In genomic region chr16:30900588-30900987, GRCh38 we compare ENCODE assay signal across 20 cellular contexts. TPM values are rescaled to one million over a fixed set of nuclear protein-coding genes. Genes with fewer than 3 reads are reported as not detected.
A peak's percentile ranks its signal among the peaks of the same experiment; 100 is the strongest.
DNase-seq lines count a peak whose midpoint lies in the region; ATAC-seq and TF ChIP-seq lines count a peak whose summit lies in the region.
"Had no signal": no experiment of that assay in that cellular context is flagged by ENCODE, and none has a peak within 500 bp of the region (broad histone marks: within the 10 kb centered on the region; RNA-seq: fewer than 3 reads in every experiment).

No MANE protein-coding gene starts in this region.

- no peak overlapping the region for H3K4me3 ChIP-seq in HCT116 (replicated peaks in 1 of 2; ENCODE audit: low read depth in 1 of 2, low read length in 2 of 2)
- H3K4me3 ChIP-seq in mucosa of descending colon = no peak overlapping the region
- H3K4me3 ChIP-seq: GM12878, GM23338, HAP-1, K562, MG63, Peyer's patch had no signal

- RAD21 ChIA-PET in HCT116 (lab: Charles Lee; ENCODE audit: low non-redundant PET in 1 of 2, low total read pairs in 2 of 2, uncharacterized antibody in 2 of 2, unreplicated experiment in 2 of 2) = interaction anchor here in 1 of 2 experiments (2.1 kb wide), 1 partner anchor 56 kb away, joined by 5 read pairs; no protein-coding TSS in a partner anchor

- CTCF ChIA-PET in HCT116 (lab: Charles Lee) = interaction anchor here (2.5 kb wide), 1 partner anchor 56 kb away, joined by 13 read pairs; no protein-coding TSS in a partner anchor

- H3K9me2 ChIP-seq in HCT116 (ENCODE audit: insufficient read depth) = no peaks in the 10 kb centered on the region

- no peak overlapping the region for H3K27ac ChIP-seq in HCT116 (ENCODE audit: low read depth, low read length)
- H3K27ac ChIP-seq: Peyer's patch had no signal

- no TSS peak for BruUV-seq in HCT116 (replicated peaks; lab: Mats Ljungman, UMichigan)

- peaks cover 3% of the 10 kb centered on the region in 2 donors for H3K9me3 Mint-ChIP-seq in activated T-cell treated with anti-CD3 and anti-CD28 coated beads, Interleukin-2, amount 50 U/mL, for 72 hours
- H3K9me3 Mint-ChIP-seq in activated T-cell treated with anti-CD3 and anti-CD28 coated beads, Interleukin-2, amount 50 U/mL, for 24 hours = peaks cover 3% of the 10 kb centered on the region
- H3K9me3 Mint-ChIP-seq in activated T-helper 2 cell treated with anti-CD3 and anti-CD28 coated beads, Interferon-gamma antibody, Interleukin-2, Interleukin-4, amounts not matched to agents 10 μg/mL and 5 μg/mL and 100 μg/mL, durations not matched to agents 14 hours and 24 hours and 36 hours = peaks cover 4% of the 10 kb centered on the region
- no peaks in the 10 kb centered on the region for H3K9me3 Mint-ChIP-seq in neural crest cell
- H3K9me3 Mint-ChIP-seq: CD4-positive, CD25-positive, alpha-beta regulatory T cell; GM23338 had no signal

- TF ChIP-seq POLR2A in HCT116 (IDR thresholded peaks at IDR 0.05; ENCODE audit: borderline replicate concordance, extremely low read depth, insufficient read depth, insufficient read length) = no peak

- H3K27ac Mint-ChIP-seq in activated T-cell treated with anti-CD3 and anti-CD28 coated beads, Interleukin-2, amount 50 U/mL, for 72 hours = peak overlapping the region; percentile 80
- H3K27ac Mint-ChIP-seq in activated T-cell treated with anti-CD3 and anti-CD28 coated beads, Interleukin-2, amount 50 U/mL, for 24 hours = no peak overlapping the region
- no peak overlapping the region for H3K27ac Mint-ChIP-seq in activated T-helper 2 cell treated with anti-CD3 and anti-CD28 coated beads, Interferon-gamma antibody, Interleukin-2, Interleukin-4, amounts not matched to agents 10 μg/mL and 5 μg/mL and 100 μg/mL, durations not matched to agents 14 hours and 24 hours and 36 hours
- H3K27ac Mint-ChIP-seq in neural crest cell (ENCODE audit: unreplicated experiment) = no peak overlapping the region
- H3K27ac Mint-ChIP-seq: GM23338 had no signal

- H3K4me3 Mint-ChIP-seq in activated T-cell treated with anti-CD3 and anti-CD28 coated beads, Interleukin-2, amount 50 U/mL, for 72 hours = no peak overlapping the region
- H3K4me3 Mint-ChIP-seq in activated T-cell treated with anti-CD3 and anti-CD28 coated beads, Interleukin-2, amount 50 U/mL, for 24 hours = no peak overlapping the region
- H3K4me3 Mint-ChIP-seq in activated T-helper 2 cell treated with anti-CD3 and anti-CD28 coated beads, Interferon-gamma antibody, Interleukin-2, Interleukin-4, amounts not matched to agents 10 μg/mL and 5 μg/mL and 100 μg/mL, durations not matched to agents 14 hours and 24 hours and 36 hours (ENCODE audit: low read depth) = peak overlapping the region; percentile 8
- peak overlapping the region; percentile 54 for H3K4me3 Mint-ChIP-seq in neural crest cell
- H3K4me3 Mint-ChIP-seq: GM23338 had no signal

- no peaks in the 10 kb centered on the region for H3K9me3 ChIP-seq in HCT116 (ENCODE audit: control insufficient read depth in 1 of 2, insufficient read depth in 1 of 2, low read depth in 1 of 2, low read length in 2 of 2)
- no peaks in the 10 kb centered on the region for H3K9me3 ChIP-seq in mucosa of descending colon
- H3K9me3 ChIP-seq: Caco-2, HAP-1, MG63, Peyer's patch had no signal

- H3K4me1 ChIP-seq in HCT116 (ENCODE audit: control insufficient read depth in 1 of 2, insufficient read depth in 2 of 2, low read length in 2 of 2) (peaks cover 21 to 53% of the 10 kb centered on the region in 2 experiments; a peak in 3 of 4 replicates), mucosa of descending colon (ENCODE audit: low read depth) (peaks cover 12% of the 10 kb centered on the region)

- no peaks in the 10 kb centered on the region for H3K27me3 ChIP-seq in HCT116 (ENCODE audit: insufficient read depth, low read length)
- H3K27me3 ChIP-seq: MG63, Peyer's patch had no signal

- H2AFZ ChIP-seq in HCT116 (ENCODE audit: low read depth, low read length, poor library complexity, severe bottlenecking) = no peak overlapping the region
- H2AFZ ChIP-seq: GM23338 had no signal

- H3K4me1 Mint-ChIP-seq in activated T-cell treated with anti-CD3 and anti-CD28 coated beads, Interleukin-2, amount 50 U/mL, for 72 hours (ENCODE audit: low read depth) = peaks cover 55% of the 10 kb centered on the region
- peaks cover 44% of the 10 kb centered on the region for H3K4me1 Mint-ChIP-seq in activated T-cell treated with anti-CD3 and anti-CD28 coated beads, Interleukin-2, amount 50 U/mL, for 24 hours (ENCODE audit: low read depth)
- H3K4me1 Mint-ChIP-seq in activated T-helper 2 cell treated with anti-CD3 and anti-CD28 coated beads, Interferon-gamma antibody, Interleukin-2, Interleukin-4, amounts not matched to agents 10 μg/mL and 5 μg/mL and 100 μg/mL, durations not matched to agents 14 hours and 24 hours and 36 hours (ENCODE audit: low read depth) = peaks cover 36% of the 10 kb centered on the region
- peaks cover 39% of the 10 kb centered on the region for H3K4me1 Mint-ChIP-seq in neural crest cell

- H3K36me3 Mint-ChIP-seq in activated T-cell treated with anti-CD3 and anti-CD28 coated beads, Interleukin-2, amount 50 U/mL, for 72 hours (ENCODE audit: insufficient read depth in 2 of 2) = peaks cover 3% of the 10 kb centered on the region in 2 donors
- no peaks in the 10 kb centered on the region for H3K36me3 Mint-ChIP-seq in activated T-cell treated with anti-CD3 and anti-CD28 coated beads, Interleukin-2, amount 50 U/mL, for 24 hours (ENCODE audit: low read depth)
- H3K36me3 Mint-ChIP-seq in activated T-helper 2 cell treated with anti-CD3 and anti-CD28 coated beads, Interferon-gamma antibody, Interleukin-2, Interleukin-4, amounts not matched to agents 10 μg/mL and 5 μg/mL and 100 μg/mL, durations not matched to agents 14 hours and 24 hours and 36 hours (ENCODE audit: low read depth) = peaks cover 7% of the 10 kb centered on the region
- no peaks in the 10 kb centered on the region for H3K36me3 Mint-ChIP-seq in neural crest cell (ENCODE audit: low read depth)
- H3K36me3 Mint-ChIP-seq: CD4-positive, CD25-positive, alpha-beta regulatory T cell had no signal

- POLR2A ChIA-PET in HCT116 (lab: Charles Lee) = no interaction called here

- intact Hi-C loops in HCT116 (cut with micrococcal nuclease) = loop anchor here (5.0 kb wide), 1 partner anchor 58 kb away; no protein-coding TSS in a partner anchor
- intact Hi-C loops in activated T-helper 2 cell treated with anti-CD3 and anti-CD28 coated beads, Interferon-gamma antibody, Interleukin-2, Interleukin-4, amounts not matched to agents 10 μg/mL and 5 μg/mL and 100 μg/mL, durations not matched to agents 14 hours and 24 hours and 36 hours (cut with micrococcal nuclease) = no loop called here
- intact Hi-C loops in mucosa of descending colon (cut with DNase I, micrococcal nuclease) = no loop called here

- no peaks in the 10 kb centered on the region for H3K36me3 ChIP-seq in HCT116 (ENCODE audit: control insufficient read depth in 1 of 2, insufficient read depth in 2 of 2, low read length in 2 of 2)
- no peaks in the 10 kb centered on the region for H3K36me3 ChIP-seq in mucosa of descending colon (ENCODE audit: low read depth)
- H3K36me3 ChIP-seq: HAP-1, MG63, Peyer's patch had no signal

- H3K9ac ChIP-seq in HCT116 (ENCODE audit: low read length) = no peak overlapping the region

- no peak for DNase-seq in activated T-cell treated with anti-CD3 and anti-CD28 coated beads, Interleukin-2, amount 50 U/mL, for 72 hours
- DNase-seq in activated T-cell treated with anti-CD3 and anti-CD28 coated beads, Interleukin-2, amount 50 U/mL, for 24 hours = no peak
- DNase-seq in HCT116 (ENCODE audit: low read depth, low spot score) (no peak), neural crest cell (ENCODE audit: low read depth, low spot score) (no peak), RKO (ENCODE audit: low spot score) (no peak), mucosa of descending colon (no peak)
- DNase-seq in activated T-helper 2 cell treated with anti-CD3 and anti-CD28 coated beads, Interferon-gamma antibody, Interleukin-2, Interleukin-4, amounts not matched to agents 10 μg/mL and 5 μg/mL and 100 μg/mL, durations not matched to agents 14 hours and 24 hours and 36 hours (ENCODE audit: low spot score) = no peak
- DNase-seq: Caco-2, DND-41, MG63, NCI-H1417, NCI-H1694 treated with DMSO at 0.1 percent for 48 hours, NCI-H2081 treated with DMSO at 0.1 percent for 48 hours, NCI-H524 treated with DMSO at 0.1 percent for 48 hours, Peyer's patch had no signal

- no peak for ATAC-seq in activated T-cell treated with anti-CD3 and anti-CD28 coated beads, Interleukin-2, amount 50 U/mL, for 72 hours (replicated peaks in 1 of 2)
- no peak for ATAC-seq in HCT116
- no peak for ATAC-seq in mucosa of descending colon
- ATAC-seq: GM12878, GM23338, K562 had no signal

- H4K20me1 ChIP-seq in HCT116 (ENCODE audit: insufficient read depth) = no peaks in the 10 kb centered on the region

- H3K79me2 ChIP-seq in HCT116 (ENCODE audit: insufficient read depth, low read length) = no peaks in the 10 kb centered on the region

- no peak for TF ChIP-seq RAD21 in HCT116 (IDR thresholded peaks at IDR 0.05; ENCODE audit: low read depth)

- TF ChIP-seq CTCF in HCT116 (IDR thresholded peaks at IDR 0.05 in 2 of 3, conservative IDR thresholded peaks at IDR 0.05 in 1 of 3; ENCODE audit: borderline replicate concordance in 1 of 3, insufficient read depth in 1 of 3, low read depth in 2 of 3, low read length in 2 of 3) = no peak
- TF ChIP-seq CTCF in neural crest cell (conservative IDR thresholded peaks at IDR 0.05) = no peak
- TF ChIP-seq CTCF in mucosa of descending colon (IDR thresholded peaks at IDR 0.05) = no peak

- no peaks in the 10 kb centered on the region for H3K27me3 Mint-ChIP-seq in activated T-cell treated with anti-CD3 and anti-CD28 coated beads, Interleukin-2, amount 50 U/mL, for 72 hours (ENCODE audit: low read depth)
- H3K27me3 Mint-ChIP-seq in activated T-cell treated with anti-CD3 and anti-CD28 coated beads, Interleukin-2, amount 50 U/mL, for 24 hours = no peaks in the 10 kb centered on the region
- no peaks in the 10 kb centered on the region for H3K27me3 Mint-ChIP-seq in activated T-helper 2 cell treated with anti-CD3 and anti-CD28 coated beads, Interferon-gamma antibody, Interleukin-2, Interleukin-4, amounts not matched to agents 10 μg/mL and 5 μg/mL and 100 μg/mL, durations not matched to agents 14 hours and 24 hours and 36 hours (ENCODE audit: low read depth)
- peaks cover 1% of the 10 kb centered on the region for H3K27me3 Mint-ChIP-seq in neural crest cell (ENCODE audit: low read depth)
- H3K27me3 Mint-ChIP-seq: CD4-positive, CD25-positive, alpha-beta regulatory T cell had no signal

- 0 out of 2 replicates have a peak overlapping the region, but pooled peaks have one; percentile 78 for H3K4me2 ChIP-seq in HCT116 (ENCODE audit: low read length)
- H3K4me2 ChIP-seq: GM23338 had no signal

RNA-seq across cellular contexts. Expression of gene CTF1, which starts 4.2 kb away (rescaled TPM):
- under 1 TPM; 0.25 to 0.72 TPM for total RNA-seq in activated T-cell treated with anti-CD3 and anti-CD28 coated beads, Interleukin-2, amount 50 U/mL, for 72 hours
- total RNA-seq in HCT116 (2021; ENCODE audit: unreplicated experiment) (1.4 TPM), neural crest cell (1.6 and 2.6 TPM in 2 replicates), mucosa of descending colon (1 to 10 TPM; 1.1 to 7.6 (median 1.5) TPM)
- 2.2 and 3.3 TPM in 2 replicates for polyA plus RNA-seq in HCT116 (2012)
- 0.21 and 0.30 TPM in 2 replicates for total RNA-seq in activated T-helper 2 cell treated with anti-CD3 and anti-CD28 coated beads, Interferon-gamma antibody, Interleukin-2, Interleukin-4, amounts not matched to agents 10 μg/mL and 5 μg/mL and 100 μg/mL, durations not matched to agents 14 hours and 24 hours and 36 hours
- polyA plus RNA-seq: CD4-positive, CD25-positive, alpha-beta regulatory T cell had no signal

RNA-seq across cellular contexts. Expression of gene BCL7C, which starts 6.7 kb away (rescaled TPM):
- total RNA-seq in activated T-cell treated with anti-CD3 and anti-CD28 coated beads, Interleukin-2, amount 50 U/mL, for 72 hours = 10 to 100 TPM; 21.7 to 23.2 TPM
- total RNA-seq in HCT116 (2021; ENCODE audit: unreplicated experiment) (44.9 TPM), neural crest cell (35.9 and 38.4 TPM in 2 replicates), mucosa of descending colon (10 to 100 TPM; 20.8 to 30.6 (median 25.3) TPM)
- 24.2 and 30.9 TPM in 2 replicates for polyA plus RNA-seq in HCT116 (2012)
- total RNA-seq in activated T-helper 2 cell treated with anti-CD3 and anti-CD28 coated beads, Interferon-gamma antibody, Interleukin-2, Interleukin-4, amounts not matched to agents 10 μg/mL and 5 μg/mL and 100 μg/mL, durations not matched to agents 14 hours and 24 hours and 36 hours = 26.8 and 27.1 TPM in 2 replicates

RNA-seq across cellular contexts. Expression of gene FBXL19, which starts 22.8 kb away (rescaled TPM):
- total RNA-seq in activated T-cell treated with anti-CD3 and anti-CD28 coated beads, Interleukin-2, amount 50 U/mL, for 72 hours = 10 to 100 TPM; 24.9 to 25.7 TPM
- total RNA-seq in HCT116 (2021; ENCODE audit: unreplicated experiment) (45.2 TPM), neural crest cell (78.1 and 84.7 TPM in 2 replicates), mucosa of descending colon (10 to 100 TPM; 17.6 to 30.3 (median 22.4) TPM)
- 25.3 and 26.6 TPM in 2 replicates for polyA plus RNA-seq in HCT116 (2012)
- 34.4 and 34.6 TPM in 2 replicates for total RNA-seq in activated T-helper 2 cell treated with anti-CD3 and anti-CD28 coated beads, Interferon-gamma antibody, Interleukin-2, Interleukin-4, amounts not matched to agents 10 μg/mL and 5 μg/mL and 100 μg/mL, durations not matched to agents 14 hours and 24 hours and 36 hours

RNA-seq across cellular contexts. Expression of gene ORAI3, which starts 48.3 kb away (rescaled TPM):
- total RNA-seq in activated T-cell treated with anti-CD3 and anti-CD28 coated beads, Interleukin-2, amount 50 U/mL, for 72 hours = 10 to 100 TPM; 13.6 to 15.6 TPM
- total RNA-seq in HCT116 (2021; ENCODE audit: unreplicated experiment) (9.0 TPM), neural crest cell (7.7 and 8.0 TPM in 2 replicates), mucosa of descending colon (10 to 100 TPM; 14.6 to 24.6 (median 15.4) TPM)
- polyA plus RNA-seq in HCT116 (2012) = 8.1 and 8.7 TPM in 2 replicates
- total RNA-seq in activated T-helper 2 cell treated with anti-CD3 and anti-CD28 coated beads, Interferon-gamma antibody, Interleukin-2, Interleukin-4, amounts not matched to agents 10 μg/mL and 5 μg/mL and 100 μg/mL, durations not matched to agents 14 hours and 24 hours and 36 hours = 14.2 and 17.4 TPM in 2 replicates

RNA-seq across cellular contexts. Expression of gene SETD1A, which starts 57.0 kb away (rescaled TPM):
- 10 to 100 TPM; 19.1 to 25.5 TPM for total RNA-seq in activated T-cell treated with anti-CD3 and anti-CD28 coated beads, Interleukin-2, amount 50 U/mL, for 72 hours
- 26.9 TPM for total RNA-seq in HCT116 (2021; ENCODE audit: unreplicated experiment)
- 16.1 and 18.5 TPM in 2 replicates for polyA plus RNA-seq in HCT116 (2012)
- 28.9 TPM in 2 replicates for total RNA-seq in activated T-helper 2 cell treated with anti-CD3 and anti-CD28 coated beads, Interferon-gamma antibody, Interleukin-2, Interleukin-4, amounts not matched to agents 10 μg/mL and 5 μg/mL and 100 μg/mL, durations not matched to agents 14 hours and 24 hours and 36 hours
- total RNA-seq in neural crest cell = 33.4 and 35.2 TPM in 2 replicates
- 10 to 100 TPM; 13.4 to 24.7 (median 13.7) TPM for total RNA-seq in mucosa of descending colon

Comparison
In these comparisons a context has a peak if more than half of its experiments do, and no peak if none do; other contexts are left out.
1. H3K4me3 Mint-ChIP-seq: peak in activated T-helper 2 cell treated with anti-CD3 and anti-CD28 coated beads, Interferon-gamma antibody, Interleukin-2, Interleukin-4, amounts not matched to agents 10 μg/mL and 5 μg/mL and 100 μg/mL, durations not matched to agents 14 hours and 24 hours and 36 hours (single experiment) and neural crest cell (single experiment); none in activated T-cell treated with anti-CD3 and anti-CD28 coated beads, Interleukin-2, amount 50 U/mL, for 72 hours (0 of 2) and activated T-cell treated with anti-CD3 and anti-CD28 coated beads, Interleukin-2, amount 50 U/mL, for 24 hours (single experiment).